13 cellular contexts compared by ENCODE assay signal in the genomic region with DNA sequence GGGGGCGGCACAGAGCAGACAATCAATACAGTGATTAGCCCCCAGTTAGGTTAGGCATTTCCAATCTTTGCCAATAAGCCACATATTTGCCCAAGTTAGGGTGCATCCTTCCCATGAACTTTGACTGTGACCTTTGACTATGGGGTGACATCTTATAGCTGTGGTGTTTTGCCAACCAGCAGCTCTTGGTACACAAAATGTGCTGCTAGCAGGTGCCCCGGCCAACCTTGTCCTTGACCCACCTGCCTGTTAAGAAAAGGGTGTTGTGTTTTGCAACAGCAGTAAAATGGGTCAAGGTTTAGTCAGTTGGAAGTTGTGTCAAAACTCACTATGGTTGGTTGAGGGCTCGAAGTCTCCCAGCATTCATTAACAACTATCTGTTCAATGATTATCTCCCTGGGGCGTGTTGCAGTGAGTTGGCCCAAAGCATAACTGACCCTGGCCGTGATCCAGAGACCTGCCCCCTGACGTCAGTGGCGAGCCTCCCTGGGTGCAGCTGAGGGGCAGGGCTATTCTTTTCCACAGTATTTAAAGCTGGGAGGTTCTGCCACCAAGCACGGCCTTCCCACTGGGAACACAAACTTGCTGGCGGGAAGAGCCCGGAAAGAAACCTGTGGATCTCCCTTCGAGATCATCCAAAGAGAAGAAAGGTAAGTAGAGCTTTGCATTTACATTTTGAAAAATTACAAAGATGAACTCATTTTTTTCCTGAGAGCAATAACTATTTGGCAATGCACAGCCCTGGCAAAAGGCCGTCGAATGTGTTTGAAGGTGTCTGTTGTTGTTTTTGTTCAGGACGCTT. TPM values are rescaled to one million over a fixed set of nuclear protein-coding genes. Genes with fewer than 3 reads are reported as not detected.
DNase-seq lines count a peak whose midpoint lies in the region; ATAC-seq, FAIRE-seq and TF ChIP-seq lines count a peak whose summit lies in the region.
"Had no signal": no experiment of that assay in that cellular context is flagged by ENCODE, and none has a peak within 500 bp of the region (broad histone marks: within the 10 kb centered on the region; RNA-seq: fewer than 3 reads in every experiment).

Gene PCK1, plus strand, starts transcription at position 557 of the 802 bp plus-strand sequence. CDS start 302 bp downstream, outside the sequence.

- intact Hi-C loops in left ventricle myocardium superior (cut with micrococcal nuclease), result no loop called here

- peak; percentile 85 for FAIRE-seq in HTR-8/SVneo (lab: Jason Lieb, UNC)

- DNase-seq in HTR-8/SVneo (ENCODE audit: insufficient read length, low spot score) (peak; percentile 66), SHP77 (lab: John Stamatoyannopoulos, UW) (peak; percentile 50 to 80), left ventricle myocardium superior (peak; percentile 72), C1 segment of cervical spinal cord (lab: John Stamatoyannopoulos, UW) (no peak), UCSD-AML1 (lab: John Stamatoyannopoulos, UW; ENCODE audit: unreplicated experiment) (no peak)
- DNase-seq: anterior cingulate cortex; GDM1; NCI-H2171 treated with DMSO at 0.1 percent for 48 hours; stimulated activated naive CD4-positive, alpha-beta T cell treated with Interleukin-2 at 50 U/mL for 16 hours had no signal

- no peak for TF ChIP-seq CTCF in subcutaneous adipose tissue (IDR thresholded peaks at IDR 0.05; ENCODE audit: low read depth)

- ATAC-seq in left ventricle myocardium superior, result peak; percentile 72
- no peak for ATAC-seq in HG02588 (IDR thresholded peaks at IDR 0.05; ENCODE audit: unreplicated experiment)
- no peak for ATAC-seq in GM18502 (IDR thresholded peaks at IDR 0.05; ENCODE audit: poor library complexity, unreplicated experiment)

RNA-seq across cellular contexts. Expression of gene PCK1, which starts in this region (rescaled TPM):
- total RNA-seq in left ventricle myocardium superior (0.62 TPM), subcutaneous adipose tissue (100 to 1,000 TPM; 152 to 643 (median 237) TPM)
- total RNA-seq: smooth muscle cell had no signal

Comparison
In these comparisons a context has a peak if more than half of its experiments do, and no peak if none do; other contexts are left out.
1. RNA of gene PCK1 (total RNA-seq): 152 to 643 TPM in subcutaneous adipose tissue; 0.62 TPM in left ventricle myocardium superior (single experiment); every median in the first group is over 10 times any median in the second.
2. Peak in DNase-seq and ATAC-seq in left ventricle myocardium superior; RNA of the gene not detected or under 1 TPM.
3. DNase-seq: peak in HTR-8/SVneo (single experiment) and SHP77 (2 of 2); none in C1 segment of cervical spinal cord (0 of 14) and UCSD-AML1 (single experiment).